Comparison of ENCODE assay signal across 1 cellular context in genomic region chr9:35078066-35078465, GRCh38.
TF ChIP-seq lines count a peak whose summit lies in the region.

No MANE protein-coding gene starts in this region.

TF ChIP-seq in neural cell, 6 proteins besides CTCF, POLR2A, EP300 and RAD21:
- TF ChIP-seq REST (IDR thresholded peaks at IDR 0.05; ENCODE audit: borderline replicate concordance) (no peak), POLR2AphosphoS5 (IDR thresholded peaks at IDR 0.05) (peak; percentile 17)
